Comparison of ENCODE assay signal across 1 cellular context in the genomic region with DNA sequence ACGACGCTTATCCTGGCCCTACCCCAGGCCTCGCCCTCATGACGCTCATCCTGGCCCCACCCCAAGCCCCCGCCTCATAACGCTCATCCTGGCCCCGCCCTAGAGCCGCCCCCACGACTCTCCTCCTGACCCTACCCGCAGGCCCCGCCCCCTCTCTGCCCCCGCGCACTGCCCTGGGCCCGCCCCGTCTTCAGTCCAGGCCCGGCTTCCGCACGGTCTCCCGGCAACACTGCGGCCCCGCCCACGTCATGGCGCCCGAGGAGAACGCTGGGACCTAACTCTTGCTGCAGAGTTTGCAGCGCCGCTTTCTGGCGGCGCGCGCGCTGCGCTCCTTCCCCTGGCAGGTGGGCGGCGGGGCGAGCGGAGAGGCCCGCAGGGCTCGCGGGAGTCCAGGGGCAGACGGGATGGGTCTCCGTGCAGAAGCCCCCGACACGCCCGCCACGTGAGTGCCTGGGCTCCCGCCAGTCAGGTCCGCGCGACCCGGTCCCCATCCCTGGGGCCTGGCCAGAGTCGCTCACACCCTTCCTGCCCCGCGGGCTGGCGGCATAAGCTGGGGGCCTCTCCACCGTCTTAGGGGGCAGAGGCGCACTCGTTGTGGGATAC.
TF ChIP-seq lines count a peak whose summit lies in the region.

No MANE protein-coding gene starts in this region.

TF ChIP-seq in K562, 482 proteins besides CTCF, POLR2A, EP300 and RAD21 (continued from another document and continues in another):
- TF ChIP-seq YY1 (IDR thresholded peaks at IDR 0.05; ENCODE audit: borderline replicate concordance in 1 of 3, control insufficient read depth in 1 of 3, extremely low read depth in 1 of 3, insufficient read depth in 3 of 3, insufficient read length in 1 of 3, insufficient replicate concordance in 2 of 3, low read depth in 1 of 3, low read length in 2 of 3) (peak; percentile 48 to 88 (median 82)), SMARCC2 (IDR thresholded peaks at IDR 0.05; ENCODE audit: low read depth) (no peak), DNMT1 (IDR thresholded peaks at IDR 0.05) (no peak), PHTF2 (CRISPR knock-in tag; IDR thresholded peaks at IDR 0.05) (no peak), CREM (IDR thresholded peaks at IDR 0.05; ENCODE audit: low read depth) (peak; percentile 51), ESRRB (CRISPR knock-in tag; IDR thresholded peaks at IDR 0.05; ENCODE audit: borderline replicate concordance) (no peak), KAT8 (IDR thresholded peaks at IDR 0.05; ENCODE audit: low read depth) (no peak), E2F3 (CRISPR knock-in tag; IDR thresholded peaks at IDR 0.05) (0 out of 2 replicates have a peak, but pooled peaks have one; percentile 53), GABPB2 (CRISPR knock-in tag; conservative IDR thresholded peaks at IDR 0.05) (no peak), SIX5 (IDR thresholded peaks at IDR 0.05; ENCODE audit: borderline replicate concordance in 1 of 2, insufficient read depth in 1 of 2, low read depth in 1 of 2, low read length in 2 of 2) (no peak), TCF7 (IDR thresholded peaks at IDR 0.05; ENCODE audit: borderline replicate concordance) (no peak), ZNF41 (CRISPR knock-in tag; conservative IDR thresholded peaks at IDR 0.05) (no peak), TBP (optimal IDR thresholded peaks at IDR 0.05; ENCODE audit: low read depth, low read length) (peak; percentile 19), SP1 (CRISPR knock-in tag; IDR thresholded peaks at IDR 0.05) (peak; percentile 46; the same call in 1 of the 2 replicates), ADNP (tag; IDR thresholded peaks at IDR 0.05) (no peak), BCOR (IDR thresholded peaks at IDR 0.05) (no peak), ASH1L (IDR thresholded peaks at IDR 0.05; ENCODE audit: borderline replicate concordance, low read depth, partially characterized antibody) (no peak), FOXP1 (CRISPR knock-in tag; IDR thresholded peaks at IDR 0.05) (no peak), ZNF140 (CRISPR knock-in tag; IDR thresholded peaks at IDR 0.05) (no peak), NR2C2 (CRISPR knock-in tag; IDR thresholded peaks at IDR 0.05) (no peak), NR2C2 (tag; IDR thresholded peaks at IDR 0.05) (no peak), CC2D1A (IDR thresholded peaks at IDR 0.05) (no peak), KLF1 (tag; IDR thresholded peaks at IDR 0.05) (no peak), NR2F6 (CRISPR knock-in tag; IDR thresholded peaks at IDR 0.05) (no peak), KHSRP (IDR thresholded peaks at IDR 0.05) (no peak), ZNF830 (CRISPR knock-in tag; IDR thresholded peaks at IDR 0.05) (no peak), RBFOX2 (IDR thresholded peaks at IDR 0.05; ENCODE audit: low read depth, low read length) (peak; percentile 75)
- TF ChIP-seq, protein P1, sequence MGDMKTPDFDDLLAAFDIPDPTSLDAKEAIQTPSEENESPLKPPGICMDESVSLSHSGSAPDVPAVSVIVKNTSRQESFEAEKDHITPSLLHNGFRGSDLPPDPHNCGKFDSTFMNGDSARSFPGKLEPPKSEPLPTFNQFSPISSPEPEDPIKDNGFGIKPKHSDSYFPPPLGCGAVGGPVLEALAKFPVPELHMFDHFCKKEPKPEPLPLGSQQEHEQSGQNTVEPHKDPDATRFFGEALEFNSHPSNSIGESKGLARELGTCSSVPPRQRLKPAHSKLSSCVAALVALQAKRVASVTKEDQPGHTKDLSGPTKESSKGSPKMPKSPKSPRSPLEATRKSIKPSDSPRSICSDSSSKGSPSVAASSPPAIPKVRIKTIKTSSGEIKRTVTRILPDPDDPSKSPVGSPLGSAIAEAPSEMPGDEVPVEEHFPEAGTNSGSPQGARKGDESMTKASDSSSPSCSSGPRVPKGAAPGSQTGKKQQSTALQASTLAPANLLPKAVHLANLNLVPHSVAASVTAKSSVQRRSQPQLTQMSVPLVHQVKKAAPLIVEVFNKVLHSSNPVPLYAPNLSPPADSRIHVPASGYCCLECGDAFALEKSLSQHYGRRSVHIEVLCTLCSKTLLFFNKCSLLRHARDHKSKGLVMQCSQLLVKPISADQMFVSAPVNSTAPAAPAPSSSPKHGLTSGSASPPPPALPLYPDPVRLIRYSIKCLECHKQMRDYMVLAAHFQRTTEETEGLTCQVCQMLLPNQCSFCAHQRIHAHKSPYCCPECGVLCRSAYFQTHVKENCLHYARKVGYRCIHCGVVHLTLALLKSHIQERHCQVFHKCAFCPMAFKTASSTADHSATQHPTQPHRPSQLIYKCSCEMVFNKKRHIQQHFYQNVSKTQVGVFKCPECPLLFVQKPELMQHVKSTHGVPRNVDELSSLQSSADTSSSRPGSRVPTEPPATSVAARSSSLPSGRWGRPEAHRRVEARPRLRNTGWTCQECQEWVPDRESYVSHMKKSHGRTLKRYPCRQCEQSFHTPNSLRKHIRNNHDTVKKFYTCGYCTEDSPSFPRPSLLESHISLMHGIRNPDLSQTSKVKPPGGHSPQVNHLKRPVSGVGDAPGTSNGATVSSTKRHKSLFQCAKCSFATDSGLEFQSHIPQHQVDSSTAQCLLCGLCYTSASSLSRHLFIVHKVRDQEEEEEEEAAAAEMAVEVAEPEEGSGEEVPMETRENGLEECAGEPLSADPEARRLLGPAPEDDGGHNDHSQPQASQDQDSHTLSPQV (IDR thresholded peaks at IDR 0.05): no peak
- TF ChIP-seq, protein P2, sequence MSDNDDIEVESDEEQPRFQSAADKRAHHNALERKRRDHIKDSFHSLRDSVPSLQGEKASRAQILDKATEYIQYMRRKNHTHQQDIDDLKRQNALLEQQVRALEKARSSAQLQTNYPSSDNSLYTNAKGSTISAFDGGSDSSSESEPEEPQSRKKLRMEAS (CRISPR knock-in tag; IDR thresholded peaks at IDR 0.05): peak; percentile 87
- TF ChIP-seq, protein P3, sequence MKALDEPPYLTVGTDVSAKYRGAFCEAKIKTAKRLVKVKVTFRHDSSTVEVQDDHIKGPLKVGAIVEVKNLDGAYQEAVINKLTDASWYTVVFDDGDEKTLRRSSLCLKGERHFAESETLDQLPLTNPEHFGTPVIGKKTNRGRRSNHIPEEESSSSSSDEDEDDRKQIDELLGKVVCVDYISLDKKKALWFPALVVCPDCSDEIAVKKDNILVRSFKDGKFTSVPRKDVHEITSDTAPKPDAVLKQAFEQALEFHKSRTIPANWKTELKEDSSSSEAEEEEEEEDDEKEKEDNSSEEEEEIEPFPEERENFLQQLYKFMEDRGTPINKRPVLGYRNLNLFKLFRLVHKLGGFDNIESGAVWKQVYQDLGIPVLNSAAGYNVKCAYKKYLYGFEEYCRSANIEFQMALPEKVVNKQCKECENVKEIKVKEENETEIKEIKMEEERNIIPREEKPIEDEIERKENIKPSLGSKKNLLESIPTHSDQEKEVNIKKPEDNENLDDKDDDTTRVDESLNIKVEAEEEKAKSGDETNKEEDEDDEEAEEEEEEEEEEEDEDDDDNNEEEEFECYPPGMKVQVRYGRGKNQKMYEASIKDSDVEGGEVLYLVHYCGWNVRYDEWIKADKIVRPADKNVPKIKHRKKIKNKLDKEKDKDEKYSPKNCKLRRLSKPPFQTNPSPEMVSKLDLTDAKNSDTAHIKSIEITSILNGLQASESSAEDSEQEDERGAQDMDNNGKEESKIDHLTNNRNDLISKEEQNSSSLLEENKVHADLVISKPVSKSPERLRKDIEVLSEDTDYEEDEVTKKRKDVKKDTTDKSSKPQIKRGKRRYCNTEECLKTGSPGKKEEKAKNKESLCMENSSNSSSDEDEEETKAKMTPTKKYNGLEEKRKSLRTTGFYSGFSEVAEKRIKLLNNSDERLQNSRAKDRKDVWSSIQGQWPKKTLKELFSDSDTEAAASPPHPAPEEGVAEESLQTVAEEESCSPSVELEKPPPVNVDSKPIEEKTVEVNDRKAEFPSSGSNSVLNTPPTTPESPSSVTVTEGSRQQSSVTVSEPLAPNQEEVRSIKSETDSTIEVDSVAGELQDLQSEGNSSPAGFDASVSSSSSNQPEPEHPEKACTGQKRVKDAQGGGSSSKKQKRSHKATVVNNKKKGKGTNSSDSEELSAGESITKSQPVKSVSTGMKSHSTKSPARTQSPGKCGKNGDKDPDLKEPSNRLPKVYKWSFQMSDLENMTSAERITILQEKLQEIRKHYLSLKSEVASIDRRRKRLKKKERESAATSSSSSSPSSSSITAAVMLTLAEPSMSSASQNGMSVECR (CRISPR knock-in tag; IDR thresholded peaks at IDR 0.05): 0 out of 2 replicates have a peak, but pooled peaks have one; percentile 22
- TF ChIP-seq, protein P4, sequence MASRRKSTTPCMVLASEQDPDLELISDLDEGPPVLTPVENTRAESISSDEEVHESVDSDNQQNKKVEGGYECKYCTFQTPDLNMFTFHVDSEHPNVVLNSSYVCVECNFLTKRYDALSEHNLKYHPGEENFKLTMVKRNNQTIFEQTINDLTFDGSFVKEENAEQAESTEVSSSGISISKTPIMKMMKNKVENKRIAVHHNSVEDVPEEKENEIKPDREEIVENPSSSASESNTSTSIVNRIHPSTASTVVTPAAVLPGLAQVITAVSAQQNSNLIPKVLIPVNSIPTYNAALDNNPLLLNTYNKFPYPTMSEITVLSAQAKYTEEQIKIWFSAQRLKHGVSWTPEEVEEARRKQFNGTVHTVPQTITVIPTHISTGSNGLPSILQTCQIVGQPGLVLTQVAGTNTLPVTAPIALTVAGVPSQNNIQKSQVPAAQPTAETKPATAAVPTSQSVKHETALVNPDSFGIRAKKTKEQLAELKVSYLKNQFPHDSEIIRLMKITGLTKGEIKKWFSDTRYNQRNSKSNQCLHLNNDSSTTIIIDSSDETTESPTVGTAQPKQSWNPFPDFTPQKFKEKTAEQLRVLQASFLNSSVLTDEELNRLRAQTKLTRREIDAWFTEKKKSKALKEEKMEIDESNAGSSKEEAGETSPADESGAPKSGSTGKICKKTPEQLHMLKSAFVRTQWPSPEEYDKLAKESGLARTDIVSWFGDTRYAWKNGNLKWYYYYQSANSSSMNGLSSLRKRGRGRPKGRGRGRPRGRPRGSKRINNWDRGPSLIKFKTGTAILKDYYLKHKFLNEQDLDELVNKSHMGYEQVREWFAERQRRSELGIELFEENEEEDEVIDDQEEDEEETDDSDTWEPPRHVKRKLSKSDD (conservative IDR thresholded peaks at IDR 0.05; ENCODE audit: low read length): no peak
- TF ChIP-seq, protein P5, sequence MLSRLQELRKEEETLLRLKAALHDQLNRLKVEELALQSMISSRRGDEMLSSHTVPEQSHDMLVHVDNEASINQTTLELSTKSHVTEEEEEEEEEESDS (CRISPR knock-in tag; IDR thresholded peaks at IDR 0.05): no peak
- TF ChIP-seq, protein P6, sequence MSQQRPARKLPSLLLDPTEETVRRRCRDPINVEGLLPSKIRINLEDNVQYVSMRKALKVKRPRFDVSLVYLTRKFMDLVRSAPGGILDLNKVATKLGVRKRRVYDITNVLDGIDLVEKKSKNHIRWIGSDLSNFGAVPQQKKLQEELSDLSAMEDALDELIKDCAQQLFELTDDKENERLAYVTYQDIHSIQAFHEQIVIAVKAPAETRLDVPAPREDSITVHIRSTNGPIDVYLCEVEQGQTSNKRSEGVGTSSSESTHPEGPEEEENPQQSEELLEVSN (IDR thresholded peaks at IDR 0.05; ENCODE audit: borderline replicate concordance in 1 of 2, extremely low read depth in 1 of 2, insufficient read depth in 1 of 2, insufficient read length in 1 of 2, low read depth in 1 of 2, low read length in 1 of 2, poor library complexity in 1 of 2, severe bottlenecking in 1 of 2): peak; percentile 58 to 83
